Comparison of ENCODE assay signal across 8 cellular contexts in genomic region chr4:38804654-38805295, GRCh38. TPM values are rescaled to one million over a fixed set of nuclear protein-coding genes. Genes with fewer than 3 reads are reported as not detected.
A peak's percentile ranks its signal among the peaks of the same experiment; 100 is the strongest.
DNase-seq lines count a peak whose midpoint lies in the region; ATAC-seq, FAIRE-seq and TF ChIP-seq lines count a peak whose summit lies in the region.

TSS of gene TLR1 (minus strand) at chr4:38804791. CDS start at chr4:38798831, 5,960 bp downstream.

- H3K27ac ChIP-seq in ACC112 (ENCODE audit: low read depth, low read length) = 0 out of 2 replicates have a peak within 1 kb of the TSS, but pooled peaks have one; percentile 14

- H3K27me3 Mint-ChIP-seq in naive B cell = no peaks in the 10 kb centered on the region

- 0 out of 2 replicates have a peak, but pooled peaks have one; percentile 6 for TF ChIP-seq POLR2A in GM12891 (IDR thresholded peaks at IDR 0.05; ENCODE audit: low read depth, low read length)
- TF ChIP-seq POLR2A in erythroblast (IDR thresholded peaks at IDR 0.05; ENCODE audit: low read length) = no peak

- H3K79me2 ChIP-seq in ACC112 (ENCODE audit: control insufficient read depth, insufficient read depth, low read length, unreplicated experiment) = no peaks in the 10 kb centered on the region

- H3K9me3 Mint-ChIP-seq in naive B cell = peaks cover 8 to 32% (median 21%) of the 10 kb centered on the region in 7 donors

- no peak for FAIRE-seq in GM12891 (lab: Jason Lieb, UNC)

- H3K4me1 ChIP-seq in ACC112 (ENCODE audit: control insufficient read depth, insufficient read depth, low read length, unreplicated experiment) = peaks cover 8% of the 10 kb centered on the region

- intact Hi-C loops in T-helper 1 cell treated with Interleukin-12 subunit alpha and Interleukin-12 subunit beta and Interleukin-4 antibody, amounts not matched to agents 30 ng/mL and 1 ng/mL, for 36 hours (cut with micrococcal nuclease) = loop anchor here (1.0 to 10.0 kb wide), 15 partner anchors 14 to 1118 kb away; partner anchors contain the start of genes LIAS, RELL1, RFC1 and RPL9

- no peaks in the 10 kb centered on the region for H3K27me3 ChIP-seq in ACC112 (ENCODE audit: insufficient read depth, low read length)

- H3K36me3 ChIP-seq in ACC112 (ENCODE audit: insufficient read depth, low read length) = no peaks in the 10 kb centered on the region

- peak within 1 kb of the TSS; percentile 94 to 99 (median 96) for H3K27ac Mint-ChIP-seq in naive B cell

- DNase-seq in GM12891 (ENCODE audit: insufficient read length, low spot score) = no peak
- peak; percentile 62 for DNase-seq in HT-29 (ENCODE audit: low spot score)
- DNase-seq in erythroblast (lab: John Stamatoyannopoulos, UW) = peak; percentile 52 to 54
- peak; percentile 72 for DNase-seq in naive B cell
- DNase-seq in NCI-H187 treated with DMSO at 0.1 percent for 48 hours (lab: John Stamatoyannopoulos, UW) = no peak
- no peak for DNase-seq in NCI-H2107 (lab: John Stamatoyannopoulos, UW)

- peaks cover 31 to 35% of the 10 kb centered on the region in 2 donors for H3K36me3 Mint-ChIP-seq in naive B cell

- peak; percentile 63 to 71 for ATAC-seq in naive B cell (ENCODE audit: low read depth in 2 of 2)

- peak within 1 kb of the TSS; percentile 15; the same call in 1 of the 2 replicates for H3K4me3 ChIP-seq in ACC112 (ENCODE audit: low read depth, low read length)

- H3K4me3 Mint-ChIP-seq in naive B cell = peak within 1 kb of the TSS; percentile 84 to 99 (median 96)

- H2AFZ ChIP-seq in ACC112 (ENCODE audit: low read length, unreplicated experiment) = peak within 1 kb of the TSS; percentile 34

- peaks cover 39 to 66% (median 63%) of the 10 kb centered on the region in 3 donors for H3K4me1 Mint-ChIP-seq in naive B cell

TF ChIP-seq in GM12891, 5 proteins besides CTCF, POLR2A, EP300 and RAD21:
- TF ChIP-seq TAF1 (IDR thresholded peaks at IDR 0.05; ENCODE audit: low read depth, low read length) = no peak
- TF ChIP-seq POU2F2 (IDR thresholded peaks at IDR 0.05; ENCODE audit: low read depth, low read length) = no peak
- TF ChIP-seq SPI1 (IDR thresholded peaks at IDR 0.05; ENCODE audit: low read depth, low read length) = no peak
- TF ChIP-seq PAX5 (IDR thresholded peaks at IDR 0.05; ENCODE audit: insufficient read depth, low read length, severe bottlenecking) = no peak
- TF ChIP-seq POLR2AphosphoS5 (IDR thresholded peaks at IDR 0.05; ENCODE audit: low read depth, low read length) = no peak; the same call in 1 of the 2 replicates

RNA-seq across cellular contexts. Expression of gene TLR1, which starts in this region (rescaled TPM):
- polyA plus RNA-seq in GM12891 (2012; ENCODE audit: low read depth, missing spikeins) = 24.5 TPM
- not detected in 2 replicates for total RNA-seq in HT-29 (2014; rRNA removed; shearing (Covaris generic))
- 23.3 and 24.2 TPM in 2 replicates for total RNA-seq in T-helper 1 cell treated with Interleukin-12 subunit alpha and Interleukin-12 subunit beta and Interleukin-4 antibody, amounts not matched to agents 30 ng/mL and 1 ng/mL, for 36 hours
- 10 to 100 TPM; 30.2 to 53.9 (median 35.7) TPM for polyA plus RNA-seq in naive B cell (ENCODE audit: low read depth in 6 of 6)

Comparison
In these comparisons a context has a peak if more than half of its experiments do, and no peak if none do; other contexts are left out.
1. RNA of gene TLR1 (total RNA-seq): 23.3 to 24.2 TPM in T-helper 1 cell treated with Interleukin-12 subunit alpha and Interleukin-12 subunit beta and Interleukin-4 antibody, amounts not matched to agents 30 ng/mL and 1 ng/mL, for 36 hours; not detected in HT-29; every median in the first group is over 10 times any median in the second.
2. Peak in DNase-seq in HT-29; RNA of the gene not detected or under 1 TPM.
3. DNase-seq: peak in erythroblast (2 of 2) and naive B cell (single experiment); none in GM12891 (single experiment), NCI-H187 treated with DMSO at 0.1 percent for 48 hours (single experiment) and NCI-H2107 (single experiment).